In the genomic region with DNA sequence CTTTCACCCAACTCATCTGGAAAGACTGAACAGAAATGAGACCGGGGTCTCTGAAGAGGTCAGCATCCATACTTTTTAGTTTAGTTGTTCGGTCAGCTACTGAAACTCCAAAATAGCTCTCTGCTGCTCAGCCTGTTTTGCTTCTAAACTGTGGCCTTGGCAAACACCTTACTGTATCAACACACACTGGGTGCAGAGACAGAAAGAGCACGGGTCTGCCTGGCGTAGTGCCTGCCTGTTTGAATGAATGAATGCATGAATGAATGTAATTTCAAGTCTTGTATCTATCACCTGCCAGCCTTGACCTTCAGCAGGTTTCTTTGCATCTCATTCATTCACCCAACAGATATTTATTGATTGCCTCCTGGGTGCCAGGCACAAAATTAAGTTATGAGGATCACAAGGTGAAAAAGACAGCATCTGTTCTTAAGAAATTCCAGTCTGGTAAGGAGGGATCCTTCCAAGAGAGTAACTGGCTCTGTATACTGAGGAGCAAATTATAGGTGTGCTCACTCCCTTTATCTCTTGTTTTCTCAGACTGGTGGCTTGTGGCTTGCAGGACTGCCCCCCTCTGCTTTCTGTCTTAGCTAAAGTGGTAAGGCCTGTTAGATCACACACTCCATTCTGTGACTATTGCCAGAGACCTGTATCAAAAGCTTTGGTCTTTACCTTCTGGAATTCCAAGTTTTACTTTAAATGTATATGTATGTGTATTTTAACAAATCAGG, we compare ENCODE assay signal across 1 cellular context.
TF ChIP-seq lines count a peak whose summit lies in the region.

No MANE protein-coding gene starts in this region.

TF ChIP-seq in GM23338, 12 proteins besides CTCF, POLR2A, EP300 and RAD21 (continued from another document):
- TF ChIP-seq, protein P1, sequence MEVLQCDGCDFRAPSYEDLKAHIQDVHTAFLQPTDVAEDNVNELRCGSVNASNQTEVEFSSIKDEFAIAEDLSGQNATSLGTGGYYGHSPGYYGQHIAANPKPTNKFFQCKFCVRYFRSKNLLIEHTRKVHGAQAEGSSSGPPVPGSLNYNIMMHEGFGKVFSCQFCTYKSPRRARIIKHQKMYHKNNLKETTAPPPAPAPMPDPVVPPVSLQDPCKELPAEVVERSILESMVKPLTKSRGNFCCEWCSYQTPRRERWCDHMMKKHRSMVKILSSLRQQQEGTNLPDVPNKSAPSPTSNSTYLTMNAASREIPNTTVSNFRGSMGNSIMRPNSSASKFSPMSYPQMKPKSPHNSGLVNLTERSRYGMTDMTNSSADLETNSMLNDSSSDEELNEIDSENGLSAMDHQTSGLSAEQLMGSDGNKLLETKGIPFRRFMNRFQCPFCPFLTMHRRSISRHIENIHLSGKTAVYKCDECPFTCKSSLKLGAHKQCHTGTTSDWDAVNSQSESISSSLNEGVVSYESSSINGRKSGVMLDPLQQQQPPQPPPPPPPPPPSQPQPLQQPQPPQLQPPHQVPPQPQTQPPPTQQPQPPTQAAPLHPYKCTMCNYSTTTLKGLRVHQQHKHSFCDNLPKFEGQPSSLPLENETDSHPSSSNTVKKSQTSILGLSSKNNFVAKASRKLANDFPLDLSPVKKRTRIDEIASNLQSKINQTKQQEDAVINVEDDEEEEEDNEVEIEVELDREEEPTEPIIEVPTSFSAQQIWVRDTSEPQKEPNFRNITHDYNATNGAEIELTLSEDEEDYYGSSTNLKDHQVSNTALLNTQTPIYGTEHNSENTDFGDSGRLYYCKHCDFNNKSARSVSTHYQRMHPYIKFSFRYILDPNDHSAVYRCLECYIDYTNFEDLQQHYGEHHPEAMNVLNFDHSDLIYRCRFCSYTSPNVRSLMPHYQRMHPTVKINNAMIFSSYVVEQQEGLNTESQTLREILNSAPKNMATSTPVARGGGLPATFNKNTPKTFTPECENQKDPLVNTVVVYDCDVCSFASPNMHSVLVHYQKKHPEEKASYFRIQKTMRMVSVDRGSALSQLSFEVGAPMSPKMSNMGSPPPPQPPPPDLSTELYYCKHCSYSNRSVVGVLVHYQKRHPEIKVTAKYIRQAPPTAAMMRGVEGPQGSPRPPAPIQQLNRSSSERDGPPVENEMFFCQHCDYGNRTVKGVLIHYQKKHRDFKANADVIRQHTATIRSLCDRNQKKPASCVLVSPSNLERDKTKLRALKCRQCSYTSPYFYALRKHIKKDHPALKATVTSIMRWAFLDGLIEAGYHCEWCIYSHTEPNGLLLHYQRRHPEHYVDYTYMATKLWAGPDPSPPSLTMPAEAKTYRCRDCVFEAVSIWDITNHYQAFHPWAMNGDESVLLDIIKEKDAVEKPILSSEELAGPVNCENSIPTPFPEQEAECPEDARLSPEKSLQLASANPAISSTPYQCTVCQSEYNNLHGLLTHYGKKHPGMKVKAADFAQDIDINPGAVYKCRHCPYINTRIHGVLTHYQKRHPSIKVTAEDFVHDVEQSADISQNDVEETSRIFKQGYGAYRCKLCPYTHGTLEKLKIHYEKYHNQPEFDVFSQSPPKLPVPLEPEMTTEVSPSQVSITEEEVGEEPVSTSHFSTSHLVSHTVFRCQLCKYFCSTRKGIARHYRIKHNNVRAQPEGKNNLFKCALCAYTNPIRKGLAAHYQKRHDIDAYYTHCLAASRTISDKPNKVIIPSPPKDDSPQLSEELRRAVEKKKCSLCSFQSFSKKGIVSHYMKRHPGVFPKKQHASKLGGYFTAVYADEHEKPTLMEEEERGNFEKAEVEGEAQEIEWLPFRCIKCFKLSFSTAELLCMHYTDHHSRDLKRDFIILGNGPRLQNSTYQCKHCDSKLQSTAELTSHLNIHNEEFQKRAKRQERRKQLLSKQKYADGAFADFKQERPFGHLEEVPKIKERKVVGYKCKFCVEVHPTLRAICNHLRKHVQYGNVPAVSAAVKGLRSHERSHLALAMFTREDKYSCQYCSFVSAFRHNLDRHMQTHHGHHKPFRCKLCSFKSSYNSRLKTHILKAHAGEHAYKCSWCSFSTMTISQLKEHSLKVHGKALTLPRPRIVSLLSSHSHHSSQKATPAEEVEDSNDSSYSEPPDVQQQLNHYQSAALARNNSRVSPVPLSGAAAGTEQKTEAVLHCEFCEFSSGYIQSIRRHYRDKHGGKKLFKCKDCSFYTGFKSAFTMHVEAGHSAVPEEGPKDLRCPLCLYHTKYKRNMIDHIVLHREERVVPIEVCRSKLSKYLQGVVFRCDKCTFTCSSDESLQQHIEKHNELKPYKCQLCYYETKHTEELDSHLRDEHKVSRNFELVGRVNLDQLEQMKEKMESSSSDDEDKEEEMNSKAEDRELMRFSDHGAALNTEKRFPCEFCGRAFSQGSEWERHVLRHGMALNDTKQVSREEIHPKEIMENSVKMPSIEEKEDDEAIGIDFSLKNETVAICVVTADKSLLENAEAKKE (CRISPR knock-in tag; IDR thresholded peaks at IDR 0.05), result no peak
- TF ChIP-seq POLR2AphosphoS5 (IDR thresholded peaks at IDR 0.05; ENCODE audit: low read depth) (no peak), NANOG (IDR thresholded peaks at IDR 0.05; ENCODE audit: borderline replicate concordance) (no peak), STAT1 (IDR thresholded peaks at IDR 0.05; ENCODE audit: unreplicated experiment) (no peak), ZNF331 (CRISPR knock-in tag; IDR thresholded peaks at IDR 0.05; ENCODE audit: low read depth) (no peak), EZH2phosphoT487 (IDR thresholded peaks at IDR 0.05; ENCODE audit: unreplicated experiment) (no peak), ZNF114 (CRISPR knock-in tag; IDR thresholded peaks at IDR 0.05) (no peak), JUNB (IDR thresholded peaks at IDR 0.05; ENCODE audit: unreplicated experiment) (no peak), EZH2 (IDR thresholded peaks at IDR 0.05; ENCODE audit: low read depth, unreplicated experiment) (no peak)
- TF ChIP-seq, protein P2, sequence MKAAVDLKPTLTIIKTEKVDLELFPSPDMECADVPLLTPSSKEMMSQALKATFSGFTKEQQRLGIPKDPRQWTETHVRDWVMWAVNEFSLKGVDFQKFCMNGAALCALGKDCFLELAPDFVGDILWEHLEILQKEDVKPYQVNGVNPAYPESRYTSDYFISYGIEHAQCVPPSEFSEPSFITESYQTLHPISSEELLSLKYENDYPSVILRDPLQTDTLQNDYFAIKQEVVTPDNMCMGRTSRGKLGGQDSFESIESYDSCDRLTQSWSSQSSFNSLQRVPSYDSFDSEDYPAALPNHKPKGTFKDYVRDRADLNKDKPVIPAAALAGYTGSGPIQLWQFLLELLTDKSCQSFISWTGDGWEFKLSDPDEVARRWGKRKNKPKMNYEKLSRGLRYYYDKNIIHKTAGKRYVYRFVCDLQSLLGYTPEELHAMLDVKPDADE (IDR thresholded peaks at IDR 0.05), result no peak
- TF ChIP-seq, protein P3, sequence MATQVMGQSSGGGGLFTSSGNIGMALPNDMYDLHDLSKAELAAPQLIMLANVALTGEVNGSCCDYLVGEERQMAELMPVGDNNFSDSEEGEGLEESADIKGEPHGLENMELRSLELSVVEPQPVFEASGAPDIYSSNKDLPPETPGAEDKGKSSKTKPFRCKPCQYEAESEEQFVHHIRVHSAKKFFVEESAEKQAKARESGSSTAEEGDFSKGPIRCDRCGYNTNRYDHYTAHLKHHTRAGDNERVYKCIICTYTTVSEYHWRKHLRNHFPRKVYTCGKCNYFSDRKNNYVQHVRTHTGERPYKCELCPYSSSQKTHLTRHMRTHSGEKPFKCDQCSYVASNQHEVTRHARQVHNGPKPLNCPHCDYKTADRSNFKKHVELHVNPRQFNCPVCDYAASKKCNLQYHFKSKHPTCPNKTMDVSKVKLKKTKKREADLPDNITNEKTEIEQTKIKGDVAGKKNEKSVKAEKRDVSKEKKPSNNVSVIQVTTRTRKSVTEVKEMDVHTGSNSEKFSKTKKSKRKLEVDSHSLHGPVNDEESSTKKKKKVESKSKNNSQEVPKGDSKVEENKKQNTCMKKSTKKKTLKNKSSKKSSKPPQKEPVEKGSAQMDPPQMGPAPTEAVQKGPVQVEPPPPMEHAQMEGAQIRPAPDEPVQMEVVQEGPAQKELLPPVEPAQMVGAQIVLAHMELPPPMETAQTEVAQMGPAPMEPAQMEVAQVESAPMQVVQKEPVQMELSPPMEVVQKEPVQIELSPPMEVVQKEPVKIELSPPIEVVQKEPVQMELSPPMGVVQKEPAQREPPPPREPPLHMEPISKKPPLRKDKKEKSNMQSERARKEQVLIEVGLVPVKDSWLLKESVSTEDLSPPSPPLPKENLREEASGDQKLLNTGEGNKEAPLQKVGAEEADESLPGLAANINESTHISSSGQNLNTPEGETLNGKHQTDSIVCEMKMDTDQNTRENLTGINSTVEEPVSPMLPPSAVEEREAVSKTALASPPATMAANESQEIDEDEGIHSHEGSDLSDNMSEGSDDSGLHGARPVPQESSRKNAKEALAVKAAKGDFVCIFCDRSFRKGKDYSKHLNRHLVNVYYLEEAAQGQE (IDR thresholded peaks at IDR 0.05; ENCODE audit: unreplicated experiment), result no peak
